20 cellular contexts compared by ENCODE assay signal in genomic region chr1:40914927-40915569, GRCh38. TPM values are rescaled to one million over a fixed set of nuclear protein-coding genes. Genes with fewer than 3 reads are reported as not detected.
A peak's percentile ranks its signal among the peaks of the same experiment; 100 is the strongest.
DNase-seq lines count a peak whose midpoint lies in the region; ATAC-seq, FAIRE-seq and TF ChIP-seq lines count a peak whose summit lies in the region.
"Had no signal": no experiment of that assay in that cellular context is flagged by ENCODE, and none has a peak within 500 bp of the region (broad histone marks: within the 10 kb centered on the region; RNA-seq: fewer than 3 reads in every experiment).

No MANE protein-coding gene starts in this region.

- H2BK12ac ChIP-seq in H1 (ENCODE audit: low read depth, low read length): no peak overlapping the region

- H3K4me3 Mint-ChIP-seq in MCF 10A (ENCODE audit: unreplicated experiment) (no peak overlapping the region), T-helper 17 cell (no peak overlapping the region)
- H3K4me3 Mint-ChIP-seq: CD14-positive monocyte had no signal

- no peak overlapping the region for H4K8ac ChIP-seq in H1 (ENCODE audit: extremely low read depth, insufficient read depth, low read length)

- H2AK5ac ChIP-seq in H1 (ENCODE audit: low read depth, low read length): no peak overlapping the region

- H3K27me3 ChIP-seq in breast epithelium (no peaks in the 10 kb centered on the region), H1 (replicated peaks in 1 of 4; ENCODE audit: control insufficient read depth in 3 of 4, extremely low read depth in 1 of 4, insufficient read depth in 3 of 4, low read length in 3 of 4) (no peaks in the 10 kb centered on the region), suprapubic skin (no peaks in the 10 kb centered on the region)
- H3K27me3 ChIP-seq: MG63 had no signal

- TF ChIP-seq EP300 in H1 (IDR thresholded peaks at IDR 0.05; ENCODE audit: borderline replicate concordance in 1 of 2, low read depth in 2 of 2, low read length in 2 of 2) (no peak), suprapubic skin (IDR thresholded peaks at IDR 0.05) (no peak)

- BruUV-seq in MCF 10A (replicated peaks; lab: Mats Ljungman, UMichigan): no TSS peak

- no peaks in the 10 kb centered on the region for H3K23me2 ChIP-seq in H1 (ENCODE audit: low read depth, low read length)

- H3K14ac ChIP-seq in H1 (ENCODE audit: insufficient read length): no peak overlapping the region

- no peaks in the 10 kb centered on the region for H3K27me3 Mint-ChIP-seq in MCF 10A (ENCODE audit: insufficient read depth, unreplicated experiment)
- no peaks in the 10 kb centered on the region for H3K27me3 Mint-ChIP-seq in T-helper 17 cell

- H3K9ac ChIP-seq in H1 (replicated peaks in 1 of 4; ENCODE audit: extremely low read depth in 1 of 4, low read depth in 3 of 4, low read length in 3 of 4): no peak overlapping the region
- H3K9ac ChIP-seq: KMS-11 had no signal

- no peak for TF ChIP-seq POLR2A in breast epithelium (IDR thresholded peaks at IDR 0.05)
- no peak for TF ChIP-seq POLR2A in H1 (IDR thresholded peaks at IDR 0.05; ENCODE audit: control extremely low read depth in 1 of 2, low read depth in 2 of 2, low read length in 2 of 2)
- TF ChIP-seq POLR2A in suprapubic skin (IDR thresholded peaks at IDR 0.05): no peak

- no peak overlapping the region for H4K91ac ChIP-seq in H1 (replicated peaks; ENCODE audit: insufficient read length, low read length)

- CTCF ChIA-PET in MCF 10A (lab: Yijun Ruan, JAX): interaction anchor here (1.0 to 1.4 kb wide), 3 partner anchors 9 to 38 kb away, joined by 3 read pairs; no protein-coding TSS in a partner anchor
- CTCF ChIA-PET in H1 (lab: Charles Lee; ENCODE audit: partially characterized antibody): interaction anchor here (1.3 to 1.7 kb wide), 4 partner anchors 8 to 35 kb away, joined by 3 to 4 read pairs (median 4); no protein-coding TSS in a partner anchor

- peak overlapping the region in 1 of 3 donors; percentile 20 for H3K4me3 ChIP-seq in breast epithelium
- no peak overlapping the region for H3K4me3 ChIP-seq in H1 (ENCODE audit: extremely low read depth in 1 of 4, insufficient read depth in 2 of 4, low read depth in 3 of 4, low read length in 4 of 4)
- H3K4me3 ChIP-seq in suprapubic skin: no peak overlapping the region
- H3K4me3 ChIP-seq: MG63 had no signal

- H3K9me3 ChIP-seq in breast epithelium: no peaks in the 10 kb centered on the region
- no peaks in the 10 kb centered on the region for H3K9me3 ChIP-seq in T-helper 17 cell (ENCODE audit: control insufficient read depth, low read length, poor library complexity, severe bottlenecking)
- no peaks in the 10 kb centered on the region for H3K9me3 ChIP-seq in H1 (ENCODE audit: insufficient read depth in 2 of 2, low read depth in 1 of 2, low read length in 1 of 2)
- H3K9me3 ChIP-seq in suprapubic skin: no peaks in the 10 kb centered on the region
- H3K9me3 ChIP-seq: MG63 had no signal

- WGBS in H1 (ENCODE audit: extremely low coverage in 1 of 2, insufficient coverage in 1 of 2, insufficient read length in 1 of 2, insufficient replicate concordance in 2 of 2, low coverage in 1 of 2, low lambda C conversion rate in 2 of 2, missing lambda C conversion rate in 1 of 2), 2 experiments: 79% methylated on average over 7 of the region's 7 CpGs; no CpG with 5 or more reads in 1 of the 2 experiments
- WGBS in suprapubic skin: 83% methylated on average over 7 of the region's 7 CpGs

- H3K4me1 Mint-ChIP-seq in MCF 10A (ENCODE audit: insufficient read depth, unreplicated experiment): no peaks in the 10 kb centered on the region
- no peaks in the 10 kb centered on the region for H3K4me1 Mint-ChIP-seq in T-helper 17 cell
- H3K4me1 Mint-ChIP-seq: CD14-positive monocyte had no signal

- FAIRE-seq in H1 (lab: Jason Lieb, UNC): no peak
- FAIRE-seq: G401.6, GM12892, RCC 7860 had no signal

- H4K20me1 ChIP-seq in H1 (replicated peaks in 1 of 2; ENCODE audit: control insufficient read depth in 1 of 2, insufficient read depth in 2 of 2, low read length in 2 of 2): no peaks in the 10 kb centered on the region

- H2BK20ac ChIP-seq in H1 (ENCODE audit: low read length): no peak overlapping the region

- TF ChIP-seq CTCF in breast epithelium (IDR thresholded peaks at IDR 0.05) (no peak), MCF 10A (IDR thresholded peaks at IDR 0.05; ENCODE audit: unreplicated experiment) (no peak), H1 (IDR thresholded peaks at IDR 0.05; ENCODE audit: control extremely low read depth in 1 of 3, insufficient read depth in 1 of 3, low read depth in 1 of 3, low read length in 3 of 3) (no peak), suprapubic skin (IDR thresholded peaks at IDR 0.05) (no peak)

- H3K27ac ChIP-seq in breast epithelium: peak overlapping the region; percentile 80 to 96
- H3K27ac ChIP-seq in H1 (ENCODE audit: low read depth, low read length): no peak overlapping the region
- peak overlapping the region; percentile 24 for H3K27ac ChIP-seq in suprapubic skin
- H3K27ac ChIP-seq: KMS-11 had no signal

- no peak for TF ChIP-seq RAD21 in H1 (IDR thresholded peaks at IDR 0.05 in 1 of 2, conservative IDR thresholded peaks at IDR 0.05 in 1 of 2; ENCODE audit: low read depth in 2 of 2, low read length in 2 of 2)

- POLR2A ChIA-PET in MCF 10A (lab: Yijun Ruan, JAX) (interaction anchor here (0.7 to 1.1 kb wide), 3 partner anchors 29 to 1626 kb away, joined by 3 to 5 read pairs (median 4); no protein-coding TSS in a partner anchor), H1 (lab: Charles Lee; ENCODE audit: partially characterized antibody) (interaction anchor here (0.8 to 1.5 kb wide), 4 partner anchors 8 to 65 kb away, joined by 3 to 4 read pairs (median 3); no protein-coding TSS in a partner anchor)

- H3K36me3 ChIP-seq in breast epithelium (no peaks in the 10 kb centered on the region), H1 (ENCODE audit: control insufficient read depth in 2 of 4, insufficient read depth in 4 of 4, low read length in 3 of 4) (no peaks in the 10 kb centered on the region), suprapubic skin (no peaks in the 10 kb centered on the region)
- H3K36me3 ChIP-seq: MG63 had no signal

- H3K36me3 Mint-ChIP-seq in MCF 10A (ENCODE audit: insufficient read depth, unreplicated experiment): no peaks in the 10 kb centered on the region
- no peaks in the 10 kb centered on the region for H3K36me3 Mint-ChIP-seq in T-helper 17 cell (ENCODE audit: low read depth)
- H3K36me3 Mint-ChIP-seq: CD14-positive monocyte had no signal

- H3K9me3 Mint-ChIP-seq in MCF 10A (ENCODE audit: unreplicated experiment): no peaks in the 10 kb centered on the region

- no peak overlapping the region for H4K5ac ChIP-seq in H1 (ENCODE audit: insufficient read length, low read depth, low read length)

- no peak overlapping the region for H2BK120ac ChIP-seq in H1 (replicated peaks; ENCODE audit: low read depth, low read length)

- no peak for ATAC-seq in T-helper 17 cell

- no peaks in the 10 kb centered on the region for H3K79me2 ChIP-seq in H1 (ENCODE audit: control insufficient read depth in 1 of 2, insufficient read depth in 2 of 2, low read length in 2 of 2)

- no peak overlapping the region for H3K18ac ChIP-seq in H1 (ENCODE audit: extremely low read depth, low read length)

- H2BK15ac ChIP-seq in H1 (ENCODE audit: low read length): no peak overlapping the region

- no peak overlapping the region for H2BK5ac ChIP-seq in H1 (ENCODE audit: low read depth, low read length)

- no peak overlapping the region for H3K4ac ChIP-seq in H1 (replicated peaks; ENCODE audit: insufficient read length, low read depth, low read length)

- H3K23ac ChIP-seq in H1 (ENCODE audit: insufficient read length): no peak overlapping the region

- peaks cover 4 to 26% of the 10 kb centered on the region in 2 donors for H3K4me1 ChIP-seq in breast epithelium
- H3K4me1 ChIP-seq in H1 (replicated peaks in 1 of 4; ENCODE audit: control insufficient read depth in 3 of 4, insufficient read depth in 4 of 4, low read length in 3 of 4): 0 out of 7 replicates have a peak, but pooled peaks cover 0 to 5% (median 1%) of the 10 kb centered on the region in 4 experiments
- H3K4me1 ChIP-seq in suprapubic skin: no peaks in the 10 kb centered on the region

- H3K79me1 ChIP-seq in H1 (ENCODE audit: low read depth, low read length): no peaks in the 10 kb centered on the region

- intact Hi-C loops in breast epithelium (cut with DNase I; ENCODE audit: low total_unique reads): no loop called here
- intact Hi-C loops in MCF 10A (cut with micrococcal nuclease): no loop called here

- H3K56ac ChIP-seq in H1 (replicated peaks; ENCODE audit: insufficient read length, low read depth, low read length): no peak overlapping the region

- no peak overlapping the region for H3K4me2 ChIP-seq in H1 (ENCODE audit: insufficient read depth in 1 of 2, low read depth in 2 of 2, low read length in 2 of 2)
- H3K4me2 ChIP-seq: KMS-11 had no signal

- DNase-seq in breast epithelium (ENCODE audit: low spot score in 2 of 2) (peak in 1 of 2 donors; percentile 71), MCF 10A (ENCODE audit: unreplicated experiment) (no peak), T-helper 17 cell (no peak), H1 (ENCODE audit: low read depth in 1 of 2, low spot score in 2 of 2) (no peak), suprapubic skin (ENCODE audit: low spot score in 2 of 2) (no peak), NOMO-1 treated with dmso at 0.1 percent for 144 hours (lab: John Stamatoyannopoulos, UW; ENCODE audit: unreplicated experiment) (no peak), NCI-H82 treated with DMSO at 0.1 percent for 48 hours (lab: John Stamatoyannopoulos, UW; ENCODE audit: unreplicated experiment) (no peak), NCI-H1930 (lab: John Stamatoyannopoulos, UW) (no peak)
- DNase-seq: DMS79 treated with DMSO at 0.1 percent for 48 hours, MG63, NCI-H1092 treated with DMSO at 0.1 percent for 48 hours, NCI-H1694, NCI-H345, NCI-H69, SIG-M5 had no signal

- H3K27ac Mint-ChIP-seq in MCF 10A (ENCODE audit: low read depth, unreplicated experiment) (no peak overlapping the region), T-helper 17 cell (peak overlapping the region; percentile 16)

- 0 out of 2 replicates have a peak overlapping the region, but pooled peaks have one; percentile 1 for H2AFZ ChIP-seq in H1 (ENCODE audit: low read length)

TF ChIP-seq in H1, 55 proteins besides CTCF, POLR2A, EP300 and RAD21 (continues in another document):
- TF ChIP-seq SP2 (IDR thresholded peaks at IDR 0.05; ENCODE audit: low read length): no peak
- no peak for TF ChIP-seq SRF (IDR thresholded peaks at IDR 0.05; ENCODE audit: low read depth, low read length)

RNA-seq across cellular contexts. Expression of gene CITED4, which starts 52.9 kb away (rescaled TPM):
- total RNA-seq in breast epithelium (100 to 1,000 TPM in 1 of 3 donors, 10 to 100 TPM in 2; 12.2 to 136 (median 26.9) TPM), MCF 10A (2022) (22.5 and 43.5 TPM in 2 replicates), T-helper 17 cell (10 to 100 TPM; 17.2 to 23.6 TPM), suprapubic skin (10 to 100 TPM; 52.6 to 90.4 (median 58.4) TPM)
- 16.0 and 16.3 TPM in 2 replicates for total RNA-seq in H1 (2021; fragmentation: NEBNext Ultra II Directional; extraction: Animal tissue kit (Norgen Biotek cat#: 25700))
- polyA plus RNA-seq in H1 (2011; rRNA removed): 5.4 and 11.1 TPM in 2 replicates
- polyA plus RNA-seq in H1 (2011; cell fraction: cytosol; rRNA removed): 4.6 TPM
- 8.9 TPM for polyA plus RNA-seq in H1 (2011; cell fraction: nucleus; rRNA removed)
- 5.5 to 10.2 TPM (median 9.5 TPM) in 4 replicates for polyA plus RNA-seq in H1 (2012, experiment 1 of 2)
- 3.8 TPM for polyA plus RNA-seq in H1 (2012, experiment 2 of 2)
- polyA plus RNA-seq in H1 (2013, experiment 1 of 2): 15.6 TPM
- 16.1 TPM for polyA plus RNA-seq in H1 (2013, experiment 2 of 2)
- 0.22 and 0.63 TPM in 2 replicates for polyA minus RNA-seq in H1 (2011; rRNA and poly(A)+ RNA removed)
- polyA minus RNA-seq in H1 (2011; cell fraction: cytosol; rRNA and poly(A)+ RNA removed): 5.8 TPM
- 12.1 TPM for polyA minus RNA-seq in H1 (2011; cell fraction: nucleus; rRNA and poly(A)+ RNA removed)
